ENCODE assay signal across 10 cellular contexts in the genomic region with DNA sequence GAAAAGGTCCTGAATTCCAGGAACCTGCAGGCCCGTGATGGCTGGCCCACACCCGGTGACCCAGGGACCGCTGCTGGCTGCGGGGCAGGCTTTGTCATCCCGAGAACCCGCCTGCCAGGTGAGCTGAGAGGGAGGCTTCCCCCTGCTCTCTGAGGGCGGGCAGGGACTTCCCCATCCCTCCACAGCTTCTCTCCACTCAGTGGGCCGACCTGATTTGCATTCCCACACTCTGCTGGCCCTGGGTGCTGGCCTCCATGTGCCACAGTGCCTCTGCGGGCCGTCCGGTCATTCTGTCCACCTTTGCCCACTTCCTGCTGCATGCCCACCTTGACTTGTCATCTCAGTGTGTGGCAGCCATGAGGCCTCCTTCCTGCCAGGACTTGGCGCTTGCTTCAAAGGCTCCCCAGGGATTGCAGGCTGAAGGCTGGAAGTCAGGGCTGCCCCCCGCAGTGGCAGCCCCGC. TPM values are rescaled to one million over a fixed set of nuclear protein-coding genes. Genes with fewer than 3 reads are reported as not detected.
DNase-seq lines count a peak whose midpoint lies in the region; ATAC-seq lines count a peak whose summit lies in the region.
"Had no signal": no experiment of that assay in that cellular context is flagged by ENCODE, and none has a peak within 500 bp of the region (broad histone marks: within the 10 kb centered on the region; RNA-seq: fewer than 3 reads in every experiment).

No MANE protein-coding gene starts in this region.

- intact Hi-C loops in sciatic nerve (cut with DNase I) = no loop called here

- peak; percentile 76 for DNase-seq in kidney tubule cell (ENCODE audit: low spot score)
- DNase-seq in D341Med (ENCODE audit: low spot score) = no peak
- DNase-seq in SHP77 (lab: John Stamatoyannopoulos, UW) = no peak
- no peak for DNase-seq in sciatic nerve (ENCODE audit: low spot score)
- DNase-seq in NAMALWA (ENCODE audit: low spot score) = no peak
- DNase-seq: SIG-M5 had no signal

- peak; percentile 78 for ATAC-seq in GM18499 (IDR thresholded peaks at IDR 0.05; ENCODE audit: insufficient read depth, unreplicated experiment)
- ATAC-seq in GM19467 (IDR thresholded peaks at IDR 0.05; ENCODE audit: unreplicated experiment) = peak; percentile 87
- ATAC-seq in HG03175 (IDR thresholded peaks at IDR 0.05; ENCODE audit: unreplicated experiment) = peak; percentile 89
- ATAC-seq in sciatic nerve = no peak

RNA-seq across cellular contexts. Expression of a gene that starts 35.3 kb away (rescaled TPM):
- 7.8 TPM for total RNA-seq in sciatic nerve
- total RNA-seq: bronchial epithelial cell had no signal
